ENCODE assay signal across 8 cellular contexts in genomic region chr22:20111045-20111688, GRCh38. TPM values are rescaled to one million over a fixed set of nuclear protein-coding genes. Genes with fewer than 3 reads are reported as not detected.
A peak's percentile ranks its signal among the peaks of the same experiment; 100 is the strongest.
DNase-seq lines count a peak whose midpoint lies in the region; FAIRE-seq and TF ChIP-seq lines count a peak whose summit lies in the region.

No MANE protein-coding gene starts in this region.

- peak; percentile 58 for TF ChIP-seq CTCF in KMS-11 (conservative IDR thresholded peaks at IDR 0.05; ENCODE audit: low read depth, low read length)

- DNase-seq in NCI-H82 (lab: John Stamatoyannopoulos, UW) (peak; percentile 72), NCI-H82 treated with DMSO at 0.1 percent for 48 hours (lab: John Stamatoyannopoulos, UW; ENCODE audit: unreplicated experiment) (no peak), islet precursor cell (peak; percentile 72), head of caudate nucleus (no peak), small intestine (no peak)
- DNase-seq in activated CD8-positive, alpha-beta memory T cell treated with anti-CD3 and anti-CD28 coated beads, Interleukin-2, amount 50 U/mL, for 4 hours = peak; percentile 49
- no peak for DNase-seq in activated effector memory CD4-positive, alpha-beta T cell treated with Interleukin-2 at 50 U/mL for 16 hours

- intact Hi-C loops in head of caudate nucleus (cut with DNase I) = no loop called here

- H3K27ac ChIP-seq in KMS-11 = no peak overlapping the region; the same call in 1 of the 2 replicates
- H3K27ac ChIP-seq in small intestine (ENCODE audit: low read depth in 1 of 2, low read length in 1 of 2) = no peak overlapping the region

- peaks cover 15% of the 10 kb centered on the region for H3K79me2 ChIP-seq in KMS-11 (ENCODE audit: insufficient read depth, low read depth)

- no peak overlapping the region for H2AFZ ChIP-seq in KMS-11 (ENCODE audit: low read depth)

- H3K9me3 ChIP-seq in small intestine (ENCODE audit: control insufficient read depth, low read depth) = no peaks in the 10 kb centered on the region

- no peak overlapping the region for H3K9ac ChIP-seq in KMS-11

- H3K27me3 ChIP-seq in KMS-11 (ENCODE audit: insufficient read depth, low read depth) = no peaks in the 10 kb centered on the region
- no peaks in the 10 kb centered on the region for H3K27me3 ChIP-seq in small intestine (ENCODE audit: control insufficient read depth in 2 of 2, insufficient read depth in 2 of 2, low read length in 2 of 2)

- H3K4me1 ChIP-seq in KMS-11 (ENCODE audit: low read depth, poor library complexity, severe bottlenecking) (peaks cover 7% of the 10 kb centered on the region), small intestine (ENCODE audit: control insufficient read depth in 2 of 2, insufficient read depth in 1 of 2, low read depth in 1 of 2, low read length in 1 of 2) (no peaks in the 10 kb centered on the region)

- H3K4me2 ChIP-seq in KMS-11 = no peak overlapping the region

- WGBS in small intestine, 3 donors = 55 to 59% (median 57%) methylated on average over 13 to 14 of the region's 14 CpGs

- H4K20me1 ChIP-seq in KMS-11 (ENCODE audit: insufficient read depth) = no peaks in the 10 kb centered on the region

- no peak overlapping the region for H3K4me3 ChIP-seq in KMS-11 (IDR thresholded peaks at IDR 0.05; ENCODE audit: insufficient read depth, low read depth, low read length)
- no peak overlapping the region for H3K4me3 ChIP-seq in small intestine (ENCODE audit: low read depth in 1 of 2, low read length in 2 of 2)

- H3K36me3 ChIP-seq in KMS-11 (ENCODE audit: insufficient read depth) (no peaks in the 10 kb centered on the region), small intestine (ENCODE audit: control insufficient read depth in 2 of 2, insufficient read depth in 2 of 2, low read length in 2 of 2) (peaks cover 5 to 11% of the 10 kb centered on the region in 2 donors)

- FAIRE-seq in small intestine (lab: Jason Lieb, UNC) = no peak

RNA-seq across cellular contexts. Expression of gene RANBP1, which starts 4.7 kb away (rescaled TPM):
- 100 to 1,000 TPM in 1 of 3 donors, 10 to 100 TPM in 2; 61.5 to 184 (median 85.7) TPM for polyA plus RNA-seq in small intestine

RNA-seq across cellular contexts. Expression of gene TRMT2A, which starts 5.9 kb away (rescaled TPM):
- 10 to 100 TPM; 30.5 to 38.5 (median 36.0) TPM for polyA plus RNA-seq in small intestine

RNA-seq across cellular contexts. Expression of gene ZDHHC8, which starts 20.4 kb away (rescaled TPM):
- polyA plus RNA-seq in small intestine = 10 to 100 TPM in 2 of 3 donors, 1 to 10 TPM in 1; 3.8 to 18.2 (median 10.5) TPM

RNA-seq across cellular contexts. Expression of gene DGCR8, which starts 31.1 kb away (rescaled TPM):
- polyA plus RNA-seq in small intestine = 10 to 100 TPM; 17.0 to 18.1 (median 17.3) TPM

RNA-seq across cellular contexts. Expression of gene CCDC188, which starts 39.7 kb away (rescaled TPM):
- 1 to 10 TPM in 1 of 3 donors, not detected in 2; 1.2 TPM for polyA plus RNA-seq in small intestine

Comparison
In these comparisons a context has a peak if more than half of its experiments do, and no peak if none do; other contexts are left out.
1. DNase-seq: peak in NCI-H82 (single experiment), activated CD8-positive, alpha-beta memory T cell treated with anti-CD3 and anti-CD28 coated beads, Interleukin-2, amount 50 U/mL, for 4 hours (single experiment) and islet precursor cell (single experiment); none in NCI-H82 treated with DMSO at 0.1 percent for 48 hours (single experiment), head of caudate nucleus (0 of 42), small intestine (single experiment) and activated effector memory CD4-positive, alpha-beta T cell treated with Interleukin-2 at 50 U/mL for 16 hours (single experiment).